Comparison of ENCODE assay signal across 13 cellular contexts in genomic region chr10:75976681-75977080, GRCh38.
DNase-seq lines count a peak whose midpoint lies in the region; ATAC-seq lines count a peak whose summit lies in the region.
"Had no signal": no experiment of that assay in that cellular context is flagged by ENCODE, and none has a peak within 500 bp of the region (broad histone marks: within the 10 kb centered on the region; RNA-seq: fewer than 3 reads in every experiment).

No MANE protein-coding gene starts in this region.

- ATAC-seq in GM18511 (IDR thresholded peaks at IDR 0.05; ENCODE audit: unreplicated experiment) = no peak
- ATAC-seq in GM19395 (IDR thresholded peaks at IDR 0.05; ENCODE audit: unreplicated experiment) = no peak
- ATAC-seq: CD8-positive, alpha-beta T cell; GM23338 had no signal

- peak; percentile 74 for DNase-seq in globus pallidus (ENCODE audit: low spot score)
- peak; percentile 28 for DNase-seq in midbrain (lab: John Stamatoyannopoulos, UW)
- peak; percentile 57 for DNase-seq in superior temporal gyrus (ENCODE audit: extremely low spot score)
- no peak for DNase-seq in NCI-H82 treated with DMSO at 0.1 percent for 48 hours (lab: John Stamatoyannopoulos, UW; ENCODE audit: unreplicated experiment)
- DNase-seq: Caco-2; CD4-positive, CD25-positive, alpha-beta regulatory T cell; CD8-positive, alpha-beta T cell; DMS153; DND-41; HFFc6 had no signal
